Comparison of ENCODE assay signal across 1 cellular context in the genomic region with DNA sequence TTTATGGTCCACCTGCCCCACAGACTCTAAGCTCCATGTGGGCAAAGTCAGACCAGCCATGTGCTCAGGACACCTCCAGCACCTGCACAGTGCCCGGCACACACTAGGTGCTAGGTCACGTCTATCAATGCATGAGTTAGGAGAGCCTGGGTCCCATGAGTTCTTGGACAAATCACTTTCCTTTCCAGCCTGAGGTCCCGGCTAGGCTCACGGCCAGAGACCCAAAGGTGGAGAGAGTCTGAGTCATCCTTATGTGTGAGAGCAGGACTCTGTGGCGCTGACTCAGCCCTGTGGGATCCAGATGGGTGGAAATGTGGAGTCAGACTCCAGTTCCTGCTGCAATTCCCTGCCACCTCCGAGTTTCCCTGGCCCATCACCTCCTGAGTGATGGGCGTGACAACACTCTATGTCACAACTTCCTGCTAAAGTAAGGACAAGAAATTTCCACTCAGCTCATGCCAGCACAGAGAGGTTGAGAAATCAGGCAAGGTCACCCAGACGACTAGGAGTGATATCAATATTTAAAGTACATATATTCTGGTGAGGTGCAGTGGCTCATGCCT.
A peak's percentile ranks its signal among the peaks of the same experiment; 100 is the strongest.
TF ChIP-seq lines count a peak whose summit lies in the region.

No MANE protein-coding gene starts in this region.

TF ChIP-seq in HepG2, 621 proteins besides CTCF, POLR2A, EP300 and RAD21 (continued from another document and continues in another):
- TF ChIP-seq RELA (CRISPR knock-in tag; IDR thresholded peaks at IDR 0.05): no peak
- TF ChIP-seq ATF7 (IDR thresholded peaks at IDR 0.05): no peak
- no peak for TF ChIP-seq ATF7 (CRISPR knock-in tag; IDR thresholded peaks at IDR 0.05)
- TF ChIP-seq, protein P1, sequence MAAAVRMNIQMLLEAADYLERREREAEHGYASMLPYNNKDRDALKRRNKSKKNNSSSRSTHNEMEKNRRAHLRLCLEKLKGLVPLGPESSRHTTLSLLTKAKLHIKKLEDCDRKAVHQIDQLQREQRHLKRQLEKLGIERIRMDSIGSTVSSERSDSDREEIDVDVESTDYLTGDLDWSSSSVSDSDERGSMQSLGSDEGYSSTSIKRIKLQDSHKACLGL (CRISPR knock-in tag; IDR thresholded peaks at IDR 0.05): no peak
- peak in 1 of 2 experiments; percentile 48; a peak in 1 of 4 replicates for TF ChIP-seq KLF16 (CRISPR knock-in tag; IDR thresholded peaks at IDR 0.05)
- TF ChIP-seq, protein P2, sequence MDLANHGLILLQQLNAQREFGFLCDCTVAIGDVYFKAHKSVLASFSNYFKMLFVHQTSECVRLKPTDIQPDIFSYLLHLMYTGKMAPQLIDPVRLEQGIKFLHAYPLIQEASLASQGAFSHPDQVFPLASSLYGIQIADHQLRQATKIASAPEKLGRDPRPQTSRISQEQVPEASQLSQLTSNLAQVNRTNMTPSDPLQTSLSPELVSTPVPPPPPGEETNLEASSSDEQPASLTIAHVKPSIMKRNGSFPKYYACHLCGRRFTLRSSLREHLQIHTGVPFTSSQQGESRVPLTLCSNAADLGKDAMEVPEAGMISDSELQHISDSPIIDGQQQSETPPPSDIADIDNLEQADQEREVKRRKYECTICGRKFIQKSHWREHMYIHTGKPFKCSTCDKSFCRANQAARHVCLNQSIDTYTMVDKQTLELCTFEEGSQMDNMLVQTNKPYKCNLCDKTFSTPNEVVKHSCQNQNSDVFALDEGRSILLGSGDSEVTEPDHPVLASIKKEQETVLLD (CRISPR knock-in tag; IDR thresholded peaks at IDR 0.05; ENCODE audit: low read depth): no peak
- TF ChIP-seq MTA3 (CRISPR knock-in tag; IDR thresholded peaks at IDR 0.05): no peak
- TF ChIP-seq SP1 (IDR thresholded peaks at IDR 0.05): no peak
- no peak; the same call in 1 of the 2 replicates for TF ChIP-seq SP1 (CRISPR knock-in tag; IDR thresholded peaks at IDR 0.05)
- no peak for TF ChIP-seq PRMT3 (CRISPR knock-in tag; IDR thresholded peaks at IDR 0.05; ENCODE audit: borderline replicate concordance, low read depth)
- TF ChIP-seq, protein P3, sequence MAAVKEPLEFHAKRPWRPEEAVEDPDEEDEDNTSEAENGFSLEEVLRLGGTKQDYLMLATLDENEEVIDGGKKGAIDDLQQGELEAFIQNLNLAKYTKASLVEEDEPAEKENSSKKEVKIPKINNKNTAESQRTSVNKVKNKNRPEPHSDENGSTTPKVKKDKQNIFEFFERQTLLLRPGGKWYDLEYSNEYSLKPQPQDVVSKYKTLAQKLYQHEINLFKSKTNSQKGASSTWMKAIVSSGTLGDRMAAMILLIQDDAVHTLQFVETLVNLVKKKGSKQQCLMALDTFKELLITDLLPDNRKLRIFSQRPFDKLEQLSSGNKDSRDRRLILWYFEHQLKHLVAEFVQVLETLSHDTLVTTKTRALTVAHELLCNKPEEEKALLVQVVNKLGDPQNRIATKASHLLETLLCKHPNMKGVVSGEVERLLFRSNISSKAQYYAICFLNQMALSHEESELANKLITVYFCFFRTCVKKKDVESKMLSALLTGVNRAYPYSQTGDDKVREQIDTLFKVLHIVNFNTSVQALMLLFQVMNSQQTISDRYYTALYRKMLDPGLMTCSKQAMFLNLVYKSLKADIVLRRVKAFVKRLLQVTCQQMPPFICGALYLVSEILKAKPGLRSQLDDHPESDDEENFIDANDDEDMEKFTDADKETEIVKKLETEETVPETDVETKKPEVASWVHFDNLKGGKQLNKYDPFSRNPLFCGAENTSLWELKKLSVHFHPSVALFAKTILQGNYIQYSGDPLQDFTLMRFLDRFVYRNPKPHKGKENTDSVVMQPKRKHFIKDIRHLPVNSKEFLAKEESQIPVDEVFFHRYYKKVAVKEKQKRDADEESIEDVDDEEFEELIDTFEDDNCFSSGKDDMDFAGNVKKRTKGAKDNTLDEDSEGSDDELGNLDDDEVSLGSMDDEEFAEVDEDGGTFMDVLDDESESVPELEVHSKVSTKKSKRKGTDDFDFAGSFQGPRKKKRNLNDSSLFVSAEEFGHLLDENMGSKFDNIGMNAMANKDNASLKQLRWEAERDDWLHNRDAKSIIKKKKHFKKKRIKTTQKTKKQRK (IDR thresholded peaks at IDR 0.05; ENCODE audit: low read length): no peak
- no peak for TF ChIP-seq SOX6 (IDR thresholded peaks at IDR 0.05)
- no peak for TF ChIP-seq SOX6 (CRISPR knock-in tag; IDR thresholded peaks at IDR 0.05)
- no peak for TF ChIP-seq POLR2AphosphoS5 (IDR thresholded peaks at IDR 0.05; ENCODE audit: low read depth, low read length)
- no peak for TF ChIP-seq ZNF782 (CRISPR knock-in tag; IDR thresholded peaks at IDR 0.05; ENCODE audit: borderline replicate concordance)
- TF ChIP-seq, protein P4, sequence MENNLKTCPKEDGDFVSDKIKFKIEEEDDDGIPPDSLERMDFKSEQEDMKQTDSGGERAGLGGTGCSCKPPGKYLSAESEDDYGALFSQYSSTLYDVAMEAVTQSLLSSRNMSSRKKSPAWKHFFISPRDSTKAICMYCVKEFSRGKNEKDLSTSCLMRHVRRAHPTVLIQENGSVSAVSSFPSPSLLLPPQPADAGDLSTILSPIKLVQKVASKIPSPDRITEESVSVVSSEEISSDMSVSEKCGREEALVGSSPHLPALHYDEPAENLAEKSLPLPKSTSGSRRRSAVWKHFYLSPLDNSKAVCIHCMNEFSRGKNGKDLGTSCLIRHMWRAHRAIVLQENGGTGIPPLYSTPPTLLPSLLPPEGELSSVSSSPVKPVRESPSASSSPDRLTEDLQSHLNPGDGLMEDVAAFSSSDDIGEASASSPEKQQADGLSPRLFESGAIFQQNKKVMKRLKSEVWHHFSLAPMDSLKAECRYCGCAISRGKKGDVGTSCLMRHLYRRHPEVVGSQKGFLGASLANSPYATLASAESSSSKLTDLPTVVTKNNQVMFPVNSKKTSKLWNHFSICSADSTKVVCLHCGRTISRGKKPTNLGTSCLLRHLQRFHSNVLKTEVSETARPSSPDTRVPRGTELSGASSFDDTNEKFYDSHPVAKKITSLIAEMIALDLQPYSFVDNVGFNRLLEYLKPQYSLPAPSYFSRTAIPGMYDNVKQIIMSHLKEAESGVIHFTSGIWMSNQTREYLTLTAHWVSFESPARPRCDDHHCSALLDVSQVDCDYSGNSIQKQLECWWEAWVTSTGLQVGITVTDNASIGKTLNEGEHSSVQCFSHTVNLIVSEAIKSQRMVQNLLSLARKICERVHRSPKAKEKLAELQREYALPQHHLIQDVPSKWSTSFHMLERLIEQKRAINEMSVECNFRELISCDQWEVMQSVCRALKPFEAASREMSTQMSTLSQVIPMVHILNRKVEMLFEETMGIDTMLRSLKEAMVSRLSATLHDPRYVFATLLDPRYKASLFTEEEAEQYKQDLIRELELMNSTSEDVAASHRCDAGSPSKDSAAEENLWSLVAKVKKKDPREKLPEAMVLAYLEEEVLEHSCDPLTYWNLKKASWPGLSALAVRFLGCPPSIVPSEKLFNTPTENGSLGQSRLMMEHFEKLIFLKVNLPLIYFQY (CRISPR knock-in tag; IDR thresholded peaks at IDR 0.05; ENCODE audit: borderline replicate concordance): no peak
- TF ChIP-seq ZNF841 (CRISPR knock-in tag; IDR thresholded peaks at IDR 0.05; ENCODE audit: borderline replicate concordance): no peak
- no peak for TF ChIP-seq CENPT (CRISPR knock-in tag; IDR thresholded peaks at IDR 0.05; ENCODE audit: low read depth)
- no peak for TF ChIP-seq ONECUT2 (CRISPR knock-in tag; IDR thresholded peaks at IDR 0.05)
- TF ChIP-seq NFATC3 (CRISPR knock-in tag; IDR thresholded peaks at IDR 0.05): no peak
- TF ChIP-seq, protein P5, sequence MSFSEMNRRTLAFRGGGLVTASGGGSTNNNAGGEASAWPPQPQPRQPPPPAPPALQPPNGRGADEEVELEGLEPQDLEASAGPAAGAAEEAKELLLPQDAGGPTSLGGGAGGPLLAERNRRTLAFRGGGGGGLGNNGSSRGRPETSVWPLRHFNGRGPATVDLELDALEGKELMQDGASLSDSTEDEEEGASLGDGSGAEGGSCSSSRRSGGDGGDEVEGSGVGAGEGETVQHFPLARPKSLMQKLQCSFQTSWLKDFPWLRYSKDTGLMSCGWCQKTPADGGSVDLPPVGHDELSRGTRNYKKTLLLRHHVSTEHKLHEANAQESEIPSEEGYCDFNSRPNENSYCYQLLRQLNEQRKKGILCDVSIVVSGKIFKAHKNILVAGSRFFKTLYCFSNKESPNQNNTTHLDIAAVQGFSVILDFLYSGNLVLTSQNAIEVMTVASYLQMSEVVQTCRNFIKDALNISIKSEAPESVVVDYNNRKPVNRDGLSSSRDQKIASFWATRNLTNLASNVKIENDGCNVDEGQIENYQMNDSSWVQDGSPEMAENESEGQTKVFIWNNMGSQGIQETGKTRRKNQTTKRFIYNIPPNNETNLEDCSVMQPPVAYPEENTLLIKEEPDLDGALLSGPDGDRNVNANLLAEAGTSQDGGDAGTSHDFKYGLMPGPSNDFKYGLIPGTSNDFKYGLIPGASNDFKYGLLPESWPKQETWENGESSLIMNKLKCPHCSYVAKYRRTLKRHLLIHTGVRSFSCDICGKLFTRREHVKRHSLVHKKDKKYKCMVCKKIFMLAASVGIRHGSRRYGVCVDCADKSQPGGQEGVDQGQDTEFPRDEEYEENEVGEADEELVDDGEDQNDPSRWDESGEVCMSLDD (CRISPR knock-in tag; IDR thresholded peaks at IDR 0.05; ENCODE audit: borderline replicate concordance): no peak
- no peak for TF ChIP-seq MEIS1 (CRISPR knock-in tag; IDR thresholded peaks at IDR 0.05; ENCODE audit: borderline replicate concordance)
- no peak for TF ChIP-seq NR3C1 (CRISPR knock-in tag; IDR thresholded peaks at IDR 0.05)
- no peak for TF ChIP-seq CBX1 (IDR thresholded peaks at IDR 0.05; ENCODE audit: low read depth)
- TF ChIP-seq FIP1L1 (IDR thresholded peaks at IDR 0.05; ENCODE audit: borderline replicate concordance, insufficient read depth, low read depth, low read length): no peak
- peak; percentile 79 for TF ChIP-seq ZMYM3 (CRISPR knock-in tag; IDR thresholded peaks at IDR 0.05)
- TF ChIP-seq GATAD1 (CRISPR knock-in tag; IDR thresholded peaks at IDR 0.05): no peak
- TF ChIP-seq SALL2 (CRISPR knock-in tag; IDR thresholded peaks at IDR 0.05): 0 out of 2 replicates have a peak, but pooled peaks have one; percentile 63
- TF ChIP-seq, protein P6, sequence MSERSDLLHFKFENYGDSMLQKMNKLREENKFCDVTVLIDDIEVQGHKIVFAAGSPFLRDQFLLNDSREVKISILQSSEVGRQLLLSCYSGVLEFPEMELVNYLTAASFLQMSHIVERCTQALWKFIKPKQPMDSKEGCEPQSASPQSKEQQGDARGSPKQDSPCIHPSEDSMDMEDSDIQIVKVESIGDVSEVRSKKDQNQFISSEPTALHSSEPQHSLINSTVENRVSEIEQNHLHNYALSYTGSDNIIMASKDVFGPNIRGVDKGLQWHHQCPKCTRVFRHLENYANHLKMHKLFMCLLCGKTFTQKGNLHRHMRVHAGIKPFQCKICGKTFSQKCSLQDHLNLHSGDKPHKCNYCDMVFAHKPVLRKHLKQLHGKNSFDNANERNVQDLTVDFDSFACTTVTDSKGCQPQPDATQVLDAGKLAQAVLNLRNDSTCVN (CRISPR knock-in tag; IDR thresholded peaks at IDR 0.05; ENCODE audit: borderline replicate concordance): 0 out of 2 replicates have a peak, but pooled peaks have one; percentile 39
- TF ChIP-seq SIN3B (IDR thresholded peaks at IDR 0.05; ENCODE audit: low read length): no peak
- TF ChIP-seq, protein P7, sequence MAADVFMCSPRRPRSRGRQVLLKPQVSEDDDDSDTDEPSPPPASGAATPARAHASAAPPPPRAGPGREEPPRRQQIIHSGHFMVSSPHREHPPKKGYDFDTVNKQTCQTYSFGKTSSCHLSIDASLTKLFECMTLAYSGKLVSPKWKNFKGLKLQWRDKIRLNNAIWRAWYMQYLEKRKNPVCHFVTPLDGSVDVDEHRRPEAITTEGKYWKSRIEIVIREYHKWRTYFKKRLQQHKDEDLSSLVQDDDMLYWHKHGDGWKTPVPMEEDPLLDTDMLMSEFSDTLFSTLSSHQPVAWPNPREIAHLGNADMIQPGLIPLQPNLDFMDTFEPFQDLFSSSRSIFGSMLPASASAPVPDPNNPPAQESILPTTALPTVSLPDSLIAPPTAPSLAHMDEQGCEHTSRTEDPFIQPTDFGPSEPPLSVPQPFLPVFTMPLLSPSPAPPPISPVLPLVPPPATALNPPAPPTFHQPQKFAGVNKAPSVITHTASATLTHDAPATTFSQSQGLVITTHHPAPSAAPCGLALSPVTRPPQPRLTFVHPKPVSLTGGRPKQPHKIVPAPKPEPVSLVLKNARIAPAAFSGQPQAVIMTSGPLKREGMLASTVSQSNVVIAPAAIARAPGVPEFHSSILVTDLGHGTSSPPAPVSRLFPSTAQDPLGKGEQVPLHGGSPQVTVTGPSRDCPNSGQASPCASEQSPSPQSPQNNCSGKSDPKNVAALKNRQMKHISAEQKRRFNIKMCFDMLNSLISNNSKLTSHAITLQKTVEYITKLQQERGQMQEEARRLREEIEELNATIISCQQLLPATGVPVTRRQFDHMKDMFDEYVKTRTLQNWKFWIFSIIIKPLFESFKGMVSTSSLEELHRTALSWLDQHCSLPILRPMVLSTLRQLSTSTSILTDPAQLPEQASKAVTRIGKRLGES (CRISPR knock-in tag; IDR thresholded peaks at IDR 0.05; ENCODE audit: borderline replicate concordance): no peak
- peak; percentile 91 for TF ChIP-seq CEBPB (IDR thresholded peaks at IDR 0.05; ENCODE audit: borderline replicate concordance, low read depth, low read length)
- TF ChIP-seq STAT5B (CRISPR knock-in tag; IDR thresholded peaks at IDR 0.05): no peak
- no peak for TF ChIP-seq CHCHD3 (CRISPR knock-in tag; IDR thresholded peaks at IDR 0.05)
- TF ChIP-seq RORA (CRISPR knock-in tag; IDR thresholded peaks at IDR 0.05): no peak
- TF ChIP-seq, protein P8, sequence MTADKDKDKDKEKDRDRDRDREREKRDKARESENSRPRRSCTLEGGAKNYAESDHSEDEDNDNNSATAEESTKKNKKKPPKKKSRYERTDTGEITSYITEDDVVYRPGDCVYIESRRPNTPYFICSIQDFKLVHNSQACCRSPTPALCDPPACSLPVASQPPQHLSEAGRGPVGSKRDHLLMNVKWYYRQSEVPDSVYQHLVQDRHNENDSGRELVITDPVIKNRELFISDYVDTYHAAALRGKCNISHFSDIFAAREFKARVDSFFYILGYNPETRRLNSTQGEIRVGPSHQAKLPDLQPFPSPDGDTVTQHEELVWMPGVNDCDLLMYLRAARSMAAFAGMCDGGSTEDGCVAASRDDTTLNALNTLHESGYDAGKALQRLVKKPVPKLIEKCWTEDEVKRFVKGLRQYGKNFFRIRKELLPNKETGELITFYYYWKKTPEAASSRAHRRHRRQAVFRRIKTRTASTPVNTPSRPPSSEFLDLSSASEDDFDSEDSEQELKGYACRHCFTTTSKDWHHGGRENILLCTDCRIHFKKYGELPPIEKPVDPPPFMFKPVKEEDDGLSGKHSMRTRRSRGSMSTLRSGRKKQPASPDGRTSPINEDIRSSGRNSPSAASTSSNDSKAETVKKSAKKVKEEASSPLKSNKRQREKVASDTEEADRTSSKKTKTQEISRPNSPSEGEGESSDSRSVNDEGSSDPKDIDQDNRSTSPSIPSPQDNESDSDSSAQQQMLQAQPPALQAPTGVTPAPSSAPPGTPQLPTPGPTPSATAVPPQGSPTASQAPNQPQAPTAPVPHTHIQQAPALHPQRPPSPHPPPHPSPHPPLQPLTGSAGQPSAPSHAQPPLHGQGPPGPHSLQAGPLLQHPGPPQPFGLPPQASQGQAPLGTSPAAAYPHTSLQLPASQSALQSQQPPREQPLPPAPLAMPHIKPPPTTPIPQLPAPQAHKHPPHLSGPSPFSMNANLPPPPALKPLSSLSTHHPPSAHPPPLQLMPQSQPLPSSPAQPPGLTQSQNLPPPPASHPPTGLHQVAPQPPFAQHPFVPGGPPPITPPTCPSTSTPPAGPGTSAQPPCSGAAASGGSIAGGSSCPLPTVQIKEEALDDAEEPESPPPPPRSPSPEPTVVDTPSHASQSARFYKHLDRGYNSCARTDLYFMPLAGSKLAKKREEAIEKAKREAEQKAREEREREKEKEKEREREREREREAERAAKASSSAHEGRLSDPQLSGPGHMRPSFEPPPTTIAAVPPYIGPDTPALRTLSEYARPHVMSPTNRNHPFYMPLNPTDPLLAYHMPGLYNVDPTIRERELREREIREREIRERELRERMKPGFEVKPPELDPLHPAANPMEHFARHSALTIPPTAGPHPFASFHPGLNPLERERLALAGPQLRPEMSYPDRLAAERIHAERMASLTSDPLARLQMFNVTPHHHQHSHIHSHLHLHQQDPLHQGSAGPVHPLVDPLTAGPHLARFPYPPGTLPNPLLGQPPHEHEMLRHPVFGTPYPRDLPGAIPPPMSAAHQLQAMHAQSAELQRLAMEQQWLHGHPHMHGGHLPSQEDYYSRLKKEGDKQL (CRISPR knock-in tag; IDR thresholded peaks at IDR 0.05; ENCODE audit: low read depth): no peak
